ENCODE assay signal across 16 cellular contexts in genomic region chr7:50411333-50412028, GRCh38. TPM values are rescaled to one million over a fixed set of nuclear protein-coding genes. Genes with fewer than 3 reads are reported as not detected.
A peak's percentile ranks its signal among the peaks of the same experiment; 100 is the strongest.
DNase-seq lines count a peak whose midpoint lies in the region; ATAC-seq and TF ChIP-seq lines count a peak whose summit lies in the region.
"Had no signal": no experiment of that assay in that cellular context is flagged by ENCODE, and none has a peak within 500 bp of the region (broad histone marks: within the 10 kb centered on the region; RNA-seq: fewer than 3 reads in every experiment).

No MANE protein-coding gene starts in this region.

- WGBS in SK-N-SH (ENCODE audit: low lambda C conversion rate), result 56% methylated on average over 9 of the region's 9 CpGs

- H3K9ac ChIP-seq in SK-N-SH, result no peak overlapping the region

- H3K9me2 ChIP-seq in GM23338 (ENCODE audit: insufficient read depth) (no peaks in the 10 kb centered on the region; the same call in 1 of the 2 replicates), SK-N-SH (no peaks in the 10 kb centered on the region)

- CTCF ChIA-PET in activated naive CD4-positive, alpha-beta T cell treated with anti-CD3 and anti-CD28 coated beads, Interleukin-2, amount 10 ng/mL, durations not matched to agents 7 days and 5 days (lab: Charles Lee), result interaction anchor here (1.0 to 1.2 kb wide), 2 partner anchors 52 to 206 kb away, joined by 3 read pairs; no protein-coding TSS in a partner anchor
- CTCF ChIA-PET in SK-N-SH (lab: Yijun Ruan, JAX), result interaction anchor here (0.6 to 18.1 kb wide), 5 partner anchors 20 to 724 kb away, joined by 3 to 353 read pairs (median 3); partner anchors contain the start of gene FIGNL1

- ATAC-seq in HG03354 (IDR thresholded peaks at IDR 0.05; ENCODE audit: poor library complexity, severe bottlenecking, unreplicated experiment), result peak; percentile 24
- ATAC-seq in central memory CD8-positive, alpha-beta T cell (replicated peaks; ENCODE audit: extremely low read depth, poor library complexity, severe bottlenecking), result no peak
- ATAC-seq in GM23338, result no peak
- ATAC-seq: lower lobe of right lung had no signal

- no peaks in the 10 kb centered on the region for H3K36me3 ChIP-seq in GM23338 (ENCODE audit: insufficient read depth)
- H3K36me3 ChIP-seq in SK-N-SH (replicated peaks in 1 of 2; ENCODE audit: control insufficient read depth in 1 of 2, insufficient read depth in 2 of 2, low read length in 1 of 2), result no peaks in the 10 kb centered on the region
- H3K36me3 ChIP-seq: lower lobe of right lung, thoracic aorta had no signal

- H3K4me2 ChIP-seq in GM23338, result no peak overlapping the region
- H3K4me2 ChIP-seq in SK-N-SH, result no peak overlapping the region

- H3K27ac Mint-ChIP-seq in activated naive CD4-positive, alpha-beta T cell treated with anti-CD3 and anti-CD28 coated beads, Interleukin-2, amount 10 ng/mL, durations not matched to agents 7 days and 5 days, result peak overlapping the region; percentile 25
- H3K27ac Mint-ChIP-seq in central memory CD8-positive, alpha-beta T cell (ENCODE audit: low read depth), result peak overlapping the region; percentile 14
- no peak overlapping the region for H3K27ac Mint-ChIP-seq in GM23338
- H3K27ac Mint-ChIP-seq: HFFc6 had no signal

- H3K79me2 ChIP-seq in GM23338 (replicated peaks; ENCODE audit: insufficient read depth) (no peaks in the 10 kb centered on the region), SK-N-SH (ENCODE audit: insufficient read depth) (no peaks in the 10 kb centered on the region)

- H3K4me1 Mint-ChIP-seq in activated naive CD4-positive, alpha-beta T cell treated with anti-CD3 and anti-CD28 coated beads, Interleukin-2, amount 10 ng/mL, durations not matched to agents 7 days and 5 days, result peaks cover 59% of the 10 kb centered on the region
- peaks cover 37% of the 10 kb centered on the region for H3K4me1 Mint-ChIP-seq in central memory CD8-positive, alpha-beta T cell
- H3K4me1 Mint-ChIP-seq in GM23338, result peaks cover 6% of the 10 kb centered on the region; the same call in 2 of the 3 replicates
- H3K4me1 Mint-ChIP-seq: neural crest cell had no signal

- no peaks in the 10 kb centered on the region for H3K27me3 Mint-ChIP-seq in activated naive CD4-positive, alpha-beta T cell treated with anti-CD3 and anti-CD28 coated beads, Interleukin-2, amount 10 ng/mL, durations not matched to agents 7 days and 5 days
- H3K27me3 Mint-ChIP-seq in central memory CD8-positive, alpha-beta T cell, result no peaks in the 10 kb centered on the region
- peaks cover 8% of the 10 kb centered on the region for H3K27me3 Mint-ChIP-seq in GM23338 (ENCODE audit: insufficient read depth, low read depth, poor library complexity)

- H3K27me3 ChIP-seq in GM23338 (ENCODE audit: insufficient read depth), result no peaks in the 10 kb centered on the region
- peaks cover 15% of the 10 kb centered on the region; the same call in 1 of the 2 replicates for H3K27me3 ChIP-seq in SK-N-SH (ENCODE audit: insufficient read depth)

- no peak for TF ChIP-seq EP300 in SK-N-SH (IDR thresholded peaks at IDR 0.05; ENCODE audit: borderline replicate concordance in 1 of 2, low read depth in 1 of 2, low read length in 1 of 2)

- POLR2A ChIA-PET in SK-N-SH (lab: Yijun Ruan, JAX), result no interaction called here

- H3K4me1 ChIP-seq in GM23338 (ENCODE audit: insufficient read depth), result no peaks in the 10 kb centered on the region; the same call in 1 of the 2 replicates
- H3K4me1 ChIP-seq in SK-N-SH (ENCODE audit: control insufficient read depth in 1 of 2, insufficient read depth in 2 of 2, low read depth in 1 of 2, low read length in 1 of 2), result no peaks in the 10 kb centered on the region; a peak in 1 of 4 replicates
- H3K4me1 ChIP-seq: lower lobe of right lung had no signal

- H3F3A ChIP-seq in GM23338 (replicated peaks; ENCODE audit: low read depth) (no peaks in the 10 kb centered on the region), SK-N-SH (replicated peaks; ENCODE audit: insufficient read depth) (no peaks in the 10 kb centered on the region)

- no peak overlapping the region for H2AFZ ChIP-seq in GM23338
- no peak overlapping the region for H2AFZ ChIP-seq in SK-N-SH (ENCODE audit: low read depth)

- no peak overlapping the region for H3K4me3 Mint-ChIP-seq in activated naive CD4-positive, alpha-beta T cell treated with anti-CD3 and anti-CD28 coated beads, Interleukin-2, amount 10 ng/mL, durations not matched to agents 7 days and 5 days
- H3K4me3 Mint-ChIP-seq in central memory CD8-positive, alpha-beta T cell, result no peak overlapping the region
- no peak overlapping the region for H3K4me3 Mint-ChIP-seq in GM23338
- H3K4me3 Mint-ChIP-seq: HFFc6, neural crest cell had no signal

- TF ChIP-seq RAD21 in SK-N-SH (IDR thresholded peaks at IDR 0.05; ENCODE audit: low read length), result no peak

- H4K20me1 ChIP-seq in GM23338 (replicated peaks; ENCODE audit: insufficient read depth) (no peaks in the 10 kb centered on the region), SK-N-SH (ENCODE audit: insufficient read depth) (no peaks in the 10 kb centered on the region)

- H3K9me3 Mint-ChIP-seq in activated naive CD4-positive, alpha-beta T cell treated with anti-CD3 and anti-CD28 coated beads, Interleukin-2, amount 10 ng/mL, durations not matched to agents 7 days and 5 days, result no peaks in the 10 kb centered on the region
- no peaks in the 10 kb centered on the region for H3K9me3 Mint-ChIP-seq in central memory CD8-positive, alpha-beta T cell
- no peaks in the 10 kb centered on the region for H3K9me3 Mint-ChIP-seq in GM23338
- H3K9me3 Mint-ChIP-seq: HFFc6, neural crest cell had no signal

- no peaks in the 10 kb centered on the region for H3K9me3 ChIP-seq in SK-N-SH
- H3K9me3 ChIP-seq: lower lobe of right lung, thoracic aorta had no signal

- no peak overlapping the region for H3K27ac ChIP-seq in GM23338 (ENCODE audit: low read depth)
- H3K27ac ChIP-seq in SK-N-SH (ENCODE audit: low read depth in 2 of 2, low read length in 1 of 2), result no peak overlapping the region
- H3K27ac ChIP-seq: lower lobe of right lung, thoracic aorta had no signal

- H3K4me3 ChIP-seq in GM23338, result no peak overlapping the region
- H3K4me3 ChIP-seq in SK-N-SH (ENCODE audit: low read depth in 2 of 2, low read length in 1 of 2), result no peak overlapping the region
- H3K4me3 ChIP-seq: lower lobe of right lung, thoracic aorta had no signal

- H3K36me3 Mint-ChIP-seq in activated naive CD4-positive, alpha-beta T cell treated with anti-CD3 and anti-CD28 coated beads, Interleukin-2, amount 10 ng/mL, durations not matched to agents 7 days and 5 days, result peaks cover 10% of the 10 kb centered on the region
- H3K36me3 Mint-ChIP-seq in central memory CD8-positive, alpha-beta T cell (ENCODE audit: insufficient read depth), result peaks cover 13% of the 10 kb centered on the region
- H3K36me3 Mint-ChIP-seq in GM23338 (ENCODE audit: low read depth), result no peaks in the 10 kb centered on the region

- TF ChIP-seq CTCF in GM23338 (conservative IDR thresholded peaks at IDR 0.05; ENCODE audit: low read depth in 2 of 2) (no peak), SK-N-SH (IDR thresholded peaks at IDR 0.05) (no peak)

- DNase-seq in activated naive CD4-positive, alpha-beta T cell treated with anti-CD3 and anti-CD28 coated beads, Interleukin-2, amount 10 ng/mL, durations not matched to agents 7 days and 5 days, result no peak
- DNase-seq in activated naive CD4-positive, alpha-beta T cell (lab: John Stamatoyannopoulos, UW), result no peak
- no peak for DNase-seq in central memory CD8-positive, alpha-beta T cell (ENCODE audit: low spot score in 2 of 2)
- no peak for DNase-seq in SIG-M5 treated with dmso at 0.1 percent for 504 hours (lab: John Stamatoyannopoulos, UW; ENCODE audit: unreplicated experiment)
- DNase-seq in OCI-M2 (lab: John Stamatoyannopoulos, UW; ENCODE audit: unreplicated experiment), result no peak
- no peak for DNase-seq in GM23338 (ENCODE audit: low spot score)
- DNase-seq in SK-N-SH, result no peak
- DNase-seq: activated CD4-positive, CD25-positive, alpha-beta regulatory T cell treated with anti-CD3 and anti-CD28 coated beads, Interleukin-2, amount 50 U/mL, for 72 hours; Calu3; HFFc6; lower lobe of right lung; NCI-H2081; retina had no signal

TF ChIP-seq in GM23338, 12 proteins besides CTCF, POLR2A, EP300 and RAD21 (continues in another document):
- TF ChIP-seq STAT1 (IDR thresholded peaks at IDR 0.05; ENCODE audit: unreplicated experiment), result no peak

TF ChIP-seq in SK-N-SH, 30 proteins besides CTCF, POLR2A, EP300 and RAD21:
- TF ChIP-seq YY1 (IDR thresholded peaks at IDR 0.05; ENCODE audit: low read depth), result no peak
- no peak for TF ChIP-seq RCOR1 (IDR thresholded peaks at IDR 0.05; ENCODE audit: low read length)
- TF ChIP-seq POLR2AphosphoS5 (IDR thresholded peaks at IDR 0.05; ENCODE audit: low read depth, low read length), result no peak
- TF ChIP-seq TEAD4 (IDR thresholded peaks at IDR 0.05; ENCODE audit: borderline replicate concordance, insufficient read depth), result no peak
- no peak for TF ChIP-seq GABPA (IDR thresholded peaks at IDR 0.05; ENCODE audit: low read depth)
- no peak for TF ChIP-seq USF2 (IDR thresholded peaks at IDR 0.05; ENCODE audit: borderline replicate concordance, low read depth, low read length)

RNA-seq across cellular contexts. Expression of gene FIGNL1, which starts 38.7 kb away (rescaled TPM):
- 15.8 and 24.9 TPM in 2 replicates for total RNA-seq in GM23338 (2014; rRNA removed; shearing (Covaris generic))
- polyA plus RNA-seq in GM23338 (2016; fragmentation: Nextera tagmentation; extraction: Ambion mirVana) (5.5 and 6.6 TPM in 2 replicates), SK-N-SH (2012; rRNA removed) (6.7 and 8.6 TPM in 2 replicates)
- polyA plus RNA-seq in SK-N-SH (2012; cell fraction: cytosol; rRNA removed), result 7.3 and 7.7 TPM in 2 replicates
- 7.3 and 12.9 TPM in 2 replicates for polyA plus RNA-seq in SK-N-SH (2012; cell fraction: nucleus; rRNA removed)
